ENCODE assay signal across 1 cellular context in the genomic region with DNA sequence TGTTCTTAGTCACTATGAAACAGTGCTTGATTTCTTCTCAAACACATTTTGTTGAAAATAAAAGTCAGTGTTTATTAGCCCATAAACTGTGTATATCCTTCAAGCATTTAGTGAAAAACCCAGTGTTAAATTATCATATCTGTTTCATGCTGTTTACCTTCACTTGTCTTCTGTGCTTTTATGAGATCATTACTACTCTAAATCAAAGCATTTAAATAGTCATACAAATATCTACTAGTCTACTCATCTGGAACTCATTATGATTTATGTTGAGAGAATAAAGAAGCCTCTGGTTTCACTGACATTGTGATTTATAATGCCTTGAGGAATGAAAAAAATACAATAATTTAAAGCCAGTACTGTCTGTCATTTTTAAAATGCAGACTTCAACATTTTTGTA.
TF ChIP-seq lines count a peak whose summit lies in the region.

No MANE protein-coding gene starts in this region.

TF ChIP-seq in HEK293, 187 proteins besides CTCF, POLR2A, EP300 and RAD21 (continued from another document):
- TF ChIP-seq, protein P1, sequence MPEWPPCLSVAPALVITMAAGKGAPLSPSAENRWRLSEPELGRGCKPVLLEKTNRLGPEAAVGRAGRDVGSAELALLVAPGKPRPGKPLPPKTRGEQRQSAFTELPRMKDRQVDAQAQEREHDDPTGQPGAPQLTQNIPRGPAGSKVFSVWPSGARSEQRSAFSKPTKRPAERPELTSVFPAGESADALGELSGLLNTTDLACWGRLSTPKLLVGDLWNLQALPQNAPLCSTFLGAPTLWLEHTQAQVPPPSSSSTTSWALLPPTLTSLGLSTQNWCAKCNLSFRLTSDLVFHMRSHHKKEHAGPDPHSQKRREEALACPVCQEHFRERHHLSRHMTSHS (tag by site-specific recombination; IDR thresholded peaks at IDR 0.05), result 0 out of 2 replicates have a peak, but pooled peaks have one; percentile 13
- no peak for TF ChIP-seq ZNF23 (tag by site-specific recombination; IDR thresholded peaks at IDR 0.05; ENCODE audit: borderline replicate concordance)
- TF ChIP-seq, protein P2, sequence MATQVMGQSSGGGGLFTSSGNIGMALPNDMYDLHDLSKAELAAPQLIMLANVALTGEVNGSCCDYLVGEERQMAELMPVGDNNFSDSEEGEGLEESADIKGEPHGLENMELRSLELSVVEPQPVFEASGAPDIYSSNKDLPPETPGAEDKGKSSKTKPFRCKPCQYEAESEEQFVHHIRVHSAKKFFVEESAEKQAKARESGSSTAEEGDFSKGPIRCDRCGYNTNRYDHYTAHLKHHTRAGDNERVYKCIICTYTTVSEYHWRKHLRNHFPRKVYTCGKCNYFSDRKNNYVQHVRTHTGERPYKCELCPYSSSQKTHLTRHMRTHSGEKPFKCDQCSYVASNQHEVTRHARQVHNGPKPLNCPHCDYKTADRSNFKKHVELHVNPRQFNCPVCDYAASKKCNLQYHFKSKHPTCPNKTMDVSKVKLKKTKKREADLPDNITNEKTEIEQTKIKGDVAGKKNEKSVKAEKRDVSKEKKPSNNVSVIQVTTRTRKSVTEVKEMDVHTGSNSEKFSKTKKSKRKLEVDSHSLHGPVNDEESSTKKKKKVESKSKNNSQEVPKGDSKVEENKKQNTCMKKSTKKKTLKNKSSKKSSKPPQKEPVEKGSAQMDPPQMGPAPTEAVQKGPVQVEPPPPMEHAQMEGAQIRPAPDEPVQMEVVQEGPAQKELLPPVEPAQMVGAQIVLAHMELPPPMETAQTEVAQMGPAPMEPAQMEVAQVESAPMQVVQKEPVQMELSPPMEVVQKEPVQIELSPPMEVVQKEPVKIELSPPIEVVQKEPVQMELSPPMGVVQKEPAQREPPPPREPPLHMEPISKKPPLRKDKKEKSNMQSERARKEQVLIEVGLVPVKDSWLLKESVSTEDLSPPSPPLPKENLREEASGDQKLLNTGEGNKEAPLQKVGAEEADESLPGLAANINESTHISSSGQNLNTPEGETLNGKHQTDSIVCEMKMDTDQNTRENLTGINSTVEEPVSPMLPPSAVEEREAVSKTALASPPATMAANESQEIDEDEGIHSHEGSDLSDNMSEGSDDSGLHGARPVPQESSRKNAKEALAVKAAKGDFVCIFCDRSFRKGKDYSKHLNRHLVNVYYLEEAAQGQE (tag by site-specific recombination; IDR thresholded peaks at IDR 0.05), result no peak
- TF ChIP-seq, protein P3, sequence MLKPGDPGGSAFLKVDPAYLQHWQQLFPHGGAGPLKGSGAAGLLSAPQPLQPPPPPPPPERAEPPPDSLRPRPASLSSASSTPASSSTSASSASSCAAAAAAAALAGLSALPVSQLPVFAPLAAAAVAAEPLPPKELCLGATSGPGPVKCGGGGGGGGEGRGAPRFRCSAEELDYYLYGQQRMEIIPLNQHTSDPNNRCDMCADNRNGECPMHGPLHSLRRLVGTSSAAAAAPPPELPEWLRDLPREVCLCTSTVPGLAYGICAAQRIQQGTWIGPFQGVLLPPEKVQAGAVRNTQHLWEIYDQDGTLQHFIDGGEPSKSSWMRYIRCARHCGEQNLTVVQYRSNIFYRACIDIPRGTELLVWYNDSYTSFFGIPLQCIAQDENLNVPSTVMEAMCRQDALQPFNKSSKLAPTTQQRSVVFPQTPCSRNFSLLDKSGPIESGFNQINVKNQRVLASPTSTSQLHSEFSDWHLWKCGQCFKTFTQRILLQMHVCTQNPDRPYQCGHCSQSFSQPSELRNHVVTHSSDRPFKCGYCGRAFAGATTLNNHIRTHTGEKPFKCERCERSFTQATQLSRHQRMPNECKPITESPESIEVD (tag by site-specific recombination; IDR thresholded peaks at IDR 0.05), result peak; percentile 94
- TF ChIP-seq FEZF1 (tag by site-specific recombination; IDR thresholded peaks at IDR 0.05), result peak; percentile 97
- peak; percentile 97 for TF ChIP-seq ZNF843 (tag by site-specific recombination; IDR thresholded peaks at IDR 0.05)
- TF ChIP-seq, protein P4, sequence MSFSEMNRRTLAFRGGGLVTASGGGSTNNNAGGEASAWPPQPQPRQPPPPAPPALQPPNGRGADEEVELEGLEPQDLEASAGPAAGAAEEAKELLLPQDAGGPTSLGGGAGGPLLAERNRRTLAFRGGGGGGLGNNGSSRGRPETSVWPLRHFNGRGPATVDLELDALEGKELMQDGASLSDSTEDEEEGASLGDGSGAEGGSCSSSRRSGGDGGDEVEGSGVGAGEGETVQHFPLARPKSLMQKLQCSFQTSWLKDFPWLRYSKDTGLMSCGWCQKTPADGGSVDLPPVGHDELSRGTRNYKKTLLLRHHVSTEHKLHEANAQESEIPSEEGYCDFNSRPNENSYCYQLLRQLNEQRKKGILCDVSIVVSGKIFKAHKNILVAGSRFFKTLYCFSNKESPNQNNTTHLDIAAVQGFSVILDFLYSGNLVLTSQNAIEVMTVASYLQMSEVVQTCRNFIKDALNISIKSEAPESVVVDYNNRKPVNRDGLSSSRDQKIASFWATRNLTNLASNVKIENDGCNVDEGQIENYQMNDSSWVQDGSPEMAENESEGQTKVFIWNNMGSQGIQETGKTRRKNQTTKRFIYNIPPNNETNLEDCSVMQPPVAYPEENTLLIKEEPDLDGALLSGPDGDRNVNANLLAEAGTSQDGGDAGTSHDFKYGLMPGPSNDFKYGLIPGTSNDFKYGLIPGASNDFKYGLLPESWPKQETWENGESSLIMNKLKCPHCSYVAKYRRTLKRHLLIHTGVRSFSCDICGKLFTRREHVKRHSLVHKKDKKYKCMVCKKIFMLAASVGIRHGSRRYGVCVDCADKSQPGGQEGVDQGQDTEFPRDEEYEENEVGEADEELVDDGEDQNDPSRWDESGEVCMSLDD (tag by site-specific recombination; IDR thresholded peaks at IDR 0.05), result no peak
- TF ChIP-seq ZFP69B (tag by site-specific recombination; IDR thresholded peaks at IDR 0.05), result no peak
- TF ChIP-seq, protein P5, sequence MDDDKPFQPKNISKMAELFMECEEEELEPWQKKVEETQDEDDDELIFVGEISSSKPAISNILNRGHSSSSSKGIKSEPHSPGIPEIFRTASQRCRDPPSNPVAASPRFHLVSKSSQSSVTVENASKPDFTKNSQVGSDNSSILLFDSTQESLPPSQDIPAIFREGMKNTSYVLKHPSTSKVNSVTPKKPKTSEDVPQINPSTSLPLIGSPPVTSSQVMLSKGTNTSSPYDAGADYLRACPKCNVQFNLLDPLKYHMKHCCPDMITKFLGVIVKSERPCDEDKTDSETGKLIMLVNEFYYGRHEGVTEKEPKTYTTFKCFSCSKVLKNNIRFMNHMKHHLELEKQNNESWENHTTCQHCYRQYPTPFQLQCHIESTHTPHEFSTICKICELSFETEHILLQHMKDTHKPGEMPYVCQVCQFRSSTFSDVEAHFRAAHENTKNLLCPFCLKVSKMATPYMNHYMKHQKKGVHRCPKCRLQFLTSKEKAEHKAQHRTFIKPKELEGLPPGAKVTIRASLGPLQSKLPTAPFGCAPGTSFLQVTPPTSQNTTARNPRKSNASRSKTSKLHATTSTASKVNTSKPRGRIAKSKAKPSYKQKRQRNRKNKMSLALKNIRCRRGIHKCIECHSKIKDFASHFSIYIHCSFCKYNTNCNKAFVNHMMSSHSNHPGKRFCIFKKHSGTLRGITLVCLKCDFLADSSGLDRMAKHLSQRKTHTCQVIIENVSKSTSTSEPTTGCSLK (tag by site-specific recombination; IDR thresholded peaks at IDR 0.05), result no peak
- TF ChIP-seq ZNF146 (tag by site-specific recombination; IDR thresholded peaks at IDR 0.05), result no peak
- TF ChIP-seq SALL2 (tag by site-specific recombination; IDR thresholded peaks at IDR 0.05; ENCODE audit: borderline replicate concordance), result no peak
- peak; percentile 13; the same call in 1 of the 2 replicates for TF ChIP-seq SCRT1 (tag by site-specific recombination; IDR thresholded peaks at IDR 0.05; ENCODE audit: borderline replicate concordance)
- no peak for TF ChIP-seq ZBTB1 (tag by site-specific recombination; IDR thresholded peaks at IDR 0.05)
- TF ChIP-seq ZNF624 (tag by site-specific recombination; IDR thresholded peaks at IDR 0.05), result no peak
- TF ChIP-seq, protein P6, sequence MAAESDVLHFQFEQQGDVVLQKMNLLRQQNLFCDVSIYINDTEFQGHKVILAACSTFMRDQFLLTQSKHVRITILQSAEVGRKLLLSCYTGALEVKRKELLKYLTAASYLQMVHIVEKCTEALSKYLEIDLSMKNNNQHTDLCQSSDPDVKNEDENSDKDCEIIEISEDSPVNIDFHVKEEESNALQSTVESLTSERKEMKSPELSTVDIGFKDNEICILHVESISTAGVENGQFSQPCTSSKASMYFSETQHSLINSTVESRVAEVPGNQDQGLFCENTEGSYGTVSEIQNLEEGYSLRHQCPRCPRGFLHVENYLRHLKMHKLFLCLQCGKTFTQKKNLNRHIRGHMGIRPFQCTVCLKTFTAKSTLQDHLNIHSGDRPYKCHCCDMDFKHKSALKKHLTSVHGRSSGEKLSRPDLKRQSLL (tag by site-specific recombination; IDR thresholded peaks at IDR 0.05), result no peak
- TF ChIP-seq, protein P7, sequence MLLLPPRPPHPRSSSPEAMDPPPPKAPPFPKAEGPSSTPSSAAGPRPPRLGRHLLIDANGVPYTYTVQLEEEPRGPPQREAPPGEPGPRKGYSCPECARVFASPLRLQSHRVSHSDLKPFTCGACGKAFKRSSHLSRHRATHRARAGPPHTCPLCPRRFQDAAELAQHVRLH (tag by site-specific recombination; IDR thresholded peaks at IDR 0.05), result peak; percentile 75; the same call in 1 of the 2 replicates
- TF ChIP-seq ZNF350 (tag by site-specific recombination; IDR thresholded peaks at IDR 0.05), result 0 out of 2 replicates have a peak, but pooled peaks have one; percentile 29
- TF ChIP-seq ZNF2 (tag by site-specific recombination; IDR thresholded peaks at IDR 0.05), result no peak
- peak; percentile 77 for TF ChIP-seq BCL11A (tag by site-specific recombination; IDR thresholded peaks at IDR 0.05; ENCODE audit: low read depth)
- no peak for TF ChIP-seq ZNF561 (tag by site-specific recombination; IDR thresholded peaks at IDR 0.05; ENCODE audit: borderline replicate concordance)
- TF ChIP-seq ZFP3 (tag by site-specific recombination; IDR thresholded peaks at IDR 0.05; ENCODE audit: low read depth), result no peak
- peak; percentile 82 for TF ChIP-seq ZNF366 (tag by site-specific recombination; conservative IDR thresholded peaks at IDR 0.05)
- TF ChIP-seq ZNF610 (tag by site-specific recombination; IDR thresholded peaks at IDR 0.05; ENCODE audit: borderline replicate concordance), result 0 out of 2 replicates have a peak, but pooled peaks have one; percentile 19
- TF ChIP-seq ZNF776 (tag by site-specific recombination; IDR thresholded peaks at IDR 0.05; ENCODE audit: borderline replicate concordance), result no peak
- no peak for TF ChIP-seq ZNF664 (tag by site-specific recombination; IDR thresholded peaks at IDR 0.05)
- no peak for TF ChIP-seq ZNF677 (tag by site-specific recombination; IDR thresholded peaks at IDR 0.05)
- no peak for TF ChIP-seq ZNF768 (tag by site-specific recombination; IDR thresholded peaks at IDR 0.05)
- TF ChIP-seq, protein P8, sequence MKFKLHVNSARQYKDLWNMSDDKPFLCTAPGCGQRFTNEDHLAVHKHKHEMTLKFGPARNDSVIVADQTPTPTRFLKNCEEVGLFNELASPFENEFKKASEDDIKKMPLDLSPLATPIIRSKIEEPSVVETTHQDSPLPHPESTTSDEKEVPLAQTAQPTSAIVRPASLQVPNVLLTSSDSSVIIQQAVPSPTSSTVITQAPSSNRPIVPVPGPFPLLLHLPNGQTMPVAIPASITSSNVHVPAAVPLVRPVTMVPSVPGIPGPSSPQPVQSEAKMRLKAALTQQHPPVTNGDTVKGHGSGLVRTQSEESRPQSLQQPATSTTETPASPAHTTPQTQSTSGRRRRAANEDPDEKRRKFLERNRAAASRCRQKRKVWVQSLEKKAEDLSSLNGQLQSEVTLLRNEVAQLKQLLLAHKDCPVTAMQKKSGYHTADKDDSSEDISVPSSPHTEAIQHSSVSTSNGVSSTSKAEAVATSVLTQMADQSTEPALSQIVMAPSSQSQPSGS (tag by site-specific recombination; IDR thresholded peaks at IDR 0.05; ENCODE audit: low read depth), result peak; percentile 45; the same call in 1 of the 2 replicates
- TF ChIP-seq ZNF792 (tag by site-specific recombination; IDR thresholded peaks at IDR 0.05), result no peak
- no peak for TF ChIP-seq ZBTB17 (tag by site-specific recombination; IDR thresholded peaks at IDR 0.05)
- TF ChIP-seq SP7 (tag by site-specific recombination; IDR thresholded peaks at IDR 0.05), result peak; percentile 73
- no peak for TF ChIP-seq ZNF112 (tag by site-specific recombination; IDR thresholded peaks at IDR 0.05)
- TF ChIP-seq ZNF214 (tag by site-specific recombination; IDR thresholded peaks at IDR 0.05; ENCODE audit: borderline replicate concordance), result no peak
- TF ChIP-seq, protein P9, sequence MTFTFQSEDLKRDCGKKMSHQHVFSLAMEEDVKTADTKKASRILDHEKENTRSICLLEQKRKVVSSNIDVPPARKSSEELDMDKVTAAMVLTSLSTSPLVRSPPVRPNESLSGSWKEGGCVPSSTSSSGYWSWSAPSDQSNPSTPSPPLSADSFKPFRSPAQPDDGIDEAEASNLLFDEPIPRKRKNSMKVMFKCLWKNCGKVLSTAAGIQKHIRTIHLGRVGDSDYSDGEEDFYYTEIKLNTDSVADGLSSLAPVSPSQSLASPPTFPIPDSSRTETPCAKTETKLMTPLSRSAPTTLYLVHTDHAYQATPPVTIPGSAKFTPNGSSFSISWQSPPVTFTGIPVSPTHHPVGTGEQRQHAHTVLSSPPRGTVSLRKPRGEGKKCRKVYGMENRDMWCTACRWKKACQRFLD (tag by site-specific recombination; IDR thresholded peaks at IDR 0.05), result no peak
- peak; percentile 75; the same call in 1 of the 2 replicates for TF ChIP-seq TCF7L2 (IDR thresholded peaks at IDR 0.05; ENCODE audit: borderline replicate concordance, low read depth, low read length)
